13 cellular contexts compared by ENCODE assay signal in genomic region chr3:33578325-33579180, GRCh38.
DNase-seq lines count a peak whose midpoint lies in the region; ATAC-seq and TF ChIP-seq lines count a peak whose summit lies in the region.
"Had no signal": no experiment of that assay in that cellular context is flagged by ENCODE, and none has a peak within 500 bp of the region (broad histone marks: within the 10 kb centered on the region; RNA-seq: fewer than 3 reads in every experiment).

No MANE protein-coding gene starts in this region.

- H3K4ac ChIP-seq in mesenchymal stem cell (ENCODE audit: low read depth in 1 of 2, low read length in 2 of 2): no peak overlapping the region

- H2BK15ac ChIP-seq in mesenchymal stem cell (ENCODE audit: low read depth, poor library complexity, severe bottlenecking): no peak overlapping the region

- H3K9ac ChIP-seq in NT2/D1 (ENCODE audit: insufficient read length, low read depth) (no peak overlapping the region), mesenchymal stem cell (ENCODE audit: low read length) (peak overlapping the region; percentile 38)

- H3K36me3 ChIP-seq in NT2/D1 (ENCODE audit: insufficient read depth, insufficient read length, low read length) (peaks cover 24% of the 10 kb centered on the region), mesenchymal stem cell (ENCODE audit: control insufficient read depth in 1 of 2, insufficient read depth in 2 of 2, low read depth in 1 of 2, low read length in 2 of 2) (peaks cover 0 to 43% of the 10 kb centered on the region in 2 experiments), sigmoid colon (peaks cover 0 to 86% (median 1%) of the 10 kb centered on the region in 4 donors)

- H3K9me3 ChIP-seq in NT2/D1 (ENCODE audit: insufficient read depth, low read length) (no peaks in the 10 kb centered on the region), mesenchymal stem cell (ENCODE audit: control insufficient read depth, low read length) (no peaks in the 10 kb centered on the region), sigmoid colon (no peaks in the 10 kb centered on the region)
- H3K9me3 ChIP-seq: esophagus muscularis mucosa had no signal

- no peak overlapping the region for H2BK5ac ChIP-seq in mesenchymal stem cell (ENCODE audit: low read depth, low read length, poor library complexity, severe bottlenecking)

- no peak overlapping the region for H3K23ac ChIP-seq in mesenchymal stem cell (ENCODE audit: low read length in 2 of 2)

- no peak overlapping the region for H3K4me2 ChIP-seq in mesenchymal stem cell (ENCODE audit: low read length, poor library complexity, severe bottlenecking)

- no peak for TF ChIP-seq POLR2A in sigmoid colon (IDR thresholded peaks at IDR 0.05)

- H3K4me3 ChIP-seq in NT2/D1 (ENCODE audit: insufficient read length, low read depth) (no peak overlapping the region), mesenchymal stem cell (ENCODE audit: insufficient read depth in 1 of 2, low read depth in 1 of 2, low read length in 2 of 2) (no peak overlapping the region), sigmoid colon (no peak overlapping the region)
- H3K4me3 ChIP-seq: esophagus muscularis mucosa had no signal

- H2AFZ ChIP-seq in mesenchymal stem cell (ENCODE audit: low read depth, low read length): no peak overlapping the region

- no peak overlapping the region for H2BK120ac ChIP-seq in mesenchymal stem cell (ENCODE audit: low read depth, low read length)

- no peak overlapping the region for H4K91ac ChIP-seq in mesenchymal stem cell (ENCODE audit: low read length)

- DNase-seq in EH (ENCODE audit: low read depth): peak; percentile 74
- peak; percentile 61 for DNase-seq in NT2/D1 (ENCODE audit: low read depth, low spot score)
- DNase-seq in dermis microvascular lymphatic vessel endothelial cell (ENCODE audit: low read depth in 2 of 2): peak; percentile 11 to 45
- DNase-seq in mesenchymal stem cell: peak; percentile 41
- DNase-seq in NCI-H146 treated with DMSO at 0.1 percent for 48 hours (lab: John Stamatoyannopoulos, UW; ENCODE audit: unreplicated experiment): no peak
- no peak for DNase-seq in sigmoid colon
- DNase-seq: activated CD4-positive, alpha-beta memory T cell treated with anti-CD3 and anti-CD28 coated beads for 36 hours; MM.1S; NCI-H526 treated with DMSO at 0.1 percent for 48 hours had no signal

- intact Hi-C loops in sigmoid colon (cut with DNase I): no loop called here

- H2BK12ac ChIP-seq in mesenchymal stem cell (ENCODE audit: low read length in 2 of 2): no peak overlapping the region

- H3K14ac ChIP-seq in mesenchymal stem cell (ENCODE audit: low read length in 2 of 2): no peak overlapping the region

- no CpG with 5 or more reads among the region's 2 CpGs for whole genome bisulfite sequencing in mesenchymal stem cell
- whole genome bisulfite sequencing in sigmoid colon, 2 donors: 61 to 79% methylated on average over 2 of the region's 2 CpGs

- H4K8ac ChIP-seq in mesenchymal stem cell (ENCODE audit: low read length): no peak overlapping the region

- TF ChIP-seq EP300 in sigmoid colon (IDR thresholded peaks at IDR 0.05): no peak

- peaks cover 2% of the 10 kb centered on the region for H3K79me1 ChIP-seq in mesenchymal stem cell (replicated peaks; ENCODE audit: low read length, poor library complexity, severe bottlenecking)

- H2AK5ac ChIP-seq in mesenchymal stem cell (ENCODE audit: low read length, severe bottlenecking): no peak overlapping the region

- H3K27ac ChIP-seq in mesenchymal stem cell (ENCODE audit: low read length, poor library complexity, severe bottlenecking): no peak overlapping the region
- H3K27ac ChIP-seq in sigmoid colon: no peak overlapping the region
- H3K27ac ChIP-seq: esophagus muscularis mucosa had no signal

- no peak for TF ChIP-seq CTCF in sigmoid colon (IDR thresholded peaks at IDR 0.05)

- no peak overlapping the region for H3K18ac ChIP-seq in mesenchymal stem cell (ENCODE audit: low read depth in 1 of 2, low read length in 2 of 2)

- no peak for ATAC-seq in HG02852 (IDR thresholded peaks at IDR 0.05; ENCODE audit: unreplicated experiment)
- ATAC-seq in GM19324 (IDR thresholded peaks at IDR 0.05; ENCODE audit: low FRiP score, unreplicated experiment): no peak
- ATAC-seq: activated naive CD4-positive, alpha-beta T cell treated with anti-CD3 and anti-CD28 coated beads, Interleukin-2, amount 50 U/mL, for 72 hours had no signal

- H3K27me3 ChIP-seq in NT2/D1 (ENCODE audit: insufficient read depth, insufficient read length) (no peaks in the 10 kb centered on the region), mesenchymal stem cell (ENCODE audit: control insufficient read depth in 1 of 2, insufficient read depth in 1 of 2, low read length in 2 of 2) (no peaks in the 10 kb centered on the region), sigmoid colon (no peaks in the 10 kb centered on the region)
- H3K27me3 ChIP-seq: esophagus muscularis mucosa had no signal

- H3K4me1 ChIP-seq in NT2/D1 (ENCODE audit: insufficient read depth, insufficient read length) (peaks cover 5% of the 10 kb centered on the region), mesenchymal stem cell (ENCODE audit: control insufficient read depth, insufficient read depth, low read depth, low read length) (no peaks in the 10 kb centered on the region), sigmoid colon (peaks cover 0 to 5% (median 0%) of the 10 kb centered on the region in 4 donors)
- H3K4me1 ChIP-seq: esophagus muscularis mucosa had no signal

Comparison
In these comparisons a context has a peak if more than half of its experiments do, and no peak if none do; other contexts are left out.
1. DNase-seq: peak in EH (single experiment), NT2/D1 (single experiment), dermis microvascular lymphatic vessel endothelial cell (2 of 2) and mesenchymal stem cell (single experiment); none in NCI-H146 treated with DMSO at 0.1 percent for 48 hours (single experiment) and sigmoid colon (single experiment).